1 cellular context compared by ENCODE assay signal in the genomic region with DNA sequence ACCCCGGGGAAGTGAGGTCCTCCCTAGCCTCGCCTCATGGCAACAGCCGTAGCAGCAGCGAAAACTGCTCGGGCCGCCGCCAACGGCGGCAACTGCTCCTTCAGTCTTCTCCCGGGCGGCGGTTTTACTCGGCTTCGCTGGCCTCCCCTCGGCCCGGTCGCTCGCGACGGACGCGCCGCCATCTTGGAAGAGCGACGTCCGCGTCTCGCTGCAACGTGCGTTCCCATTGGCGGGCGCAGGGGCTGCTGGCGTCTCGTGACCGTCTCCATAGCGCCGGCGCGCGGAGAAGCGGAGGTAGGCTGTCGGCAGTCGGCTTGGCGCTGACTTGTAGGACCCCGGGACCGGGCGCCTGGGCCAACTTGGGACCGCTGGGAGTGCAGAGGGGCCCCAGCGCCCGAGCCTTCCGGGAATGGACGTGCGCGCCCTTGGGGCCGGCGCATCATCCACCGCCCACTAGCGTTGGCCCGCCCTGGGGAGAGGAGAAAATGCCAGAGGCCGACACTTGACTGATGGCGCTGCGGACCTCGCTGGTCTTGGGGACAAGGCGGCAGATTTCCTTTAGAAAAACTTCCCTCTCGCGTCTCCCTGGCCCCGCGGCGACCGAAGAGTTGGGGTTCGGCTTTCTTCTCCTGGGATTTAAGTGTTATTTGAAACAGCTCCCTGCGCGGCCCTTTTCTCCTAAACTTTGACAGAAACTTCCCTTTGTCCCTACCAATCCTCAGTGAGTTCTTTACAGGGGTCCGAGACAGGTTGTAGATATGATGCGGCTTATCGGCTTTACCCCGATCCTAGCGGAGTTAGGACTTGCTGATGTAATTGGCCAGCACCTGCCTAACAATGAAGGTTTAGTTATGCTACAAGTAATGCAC.
TF ChIP-seq lines count a peak whose summit lies in the region.

A gene with protein sequence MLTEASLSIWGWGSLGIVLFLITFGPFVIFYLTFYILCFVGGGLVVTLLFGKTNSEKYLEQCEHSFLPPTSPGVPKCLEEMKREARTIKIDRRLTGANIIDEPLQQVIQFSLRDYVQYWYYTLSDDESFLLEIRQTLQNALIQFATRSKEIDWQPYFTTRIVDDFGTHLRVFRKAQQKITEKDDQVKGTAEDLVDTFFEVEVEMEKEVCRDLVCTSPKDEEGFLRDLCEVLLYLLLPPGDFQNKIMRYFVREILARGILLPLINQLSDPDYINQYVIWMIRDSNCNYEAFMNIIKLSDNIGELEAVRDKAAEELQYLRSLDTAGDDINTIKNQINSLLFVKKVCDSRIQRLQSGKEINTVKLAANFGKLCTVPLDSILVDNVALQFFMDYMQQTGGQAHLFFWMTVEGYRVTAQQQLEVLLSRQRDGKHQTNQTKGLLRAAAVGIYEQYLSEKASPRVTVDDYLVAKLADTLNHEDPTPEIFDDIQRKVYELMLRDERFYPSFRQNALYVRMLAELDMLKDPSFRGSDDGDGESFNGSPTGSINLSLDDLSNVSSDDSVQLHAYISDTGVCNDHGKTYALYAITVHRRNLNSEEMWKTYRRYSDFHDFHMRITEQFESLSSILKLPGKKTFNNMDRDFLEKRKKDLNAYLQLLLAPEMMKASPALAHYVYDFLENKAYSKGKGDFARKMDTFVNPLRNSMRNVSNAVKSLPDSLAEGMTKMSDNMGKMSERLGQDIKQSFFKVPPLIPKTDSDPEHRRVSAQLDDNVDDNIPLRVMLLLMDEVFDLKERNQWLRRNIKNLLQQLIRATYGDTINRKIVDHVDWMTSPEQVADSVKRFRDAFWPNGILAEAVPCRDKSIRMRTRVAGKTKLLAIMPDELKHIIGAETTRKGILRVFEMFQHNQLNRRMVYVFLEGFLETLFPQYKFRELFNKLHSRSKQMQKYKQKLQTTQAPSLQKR (minus strand): TSS at position 193 of the 869 bp plus-strand sequence. CDS start 199 bp downstream, outside the sequence.

TF ChIP-seq in SK-N-SH, 30 proteins besides CTCF, POLR2A, EP300 and RAD21 (continued from another document):
- TF ChIP-seq RCOR1 (IDR thresholded peaks at IDR 0.05; ENCODE audit: low read length) (no peak), CHD2 (IDR thresholded peaks at IDR 0.05; ENCODE audit: low read length, partially characterized antibody) (peak; percentile 60), TAF1 (IDR thresholded peaks at IDR 0.05; ENCODE audit: borderline replicate concordance, low read depth, low read length) (peak; percentile 97), RFX5 (IDR thresholded peaks at IDR 0.05; ENCODE audit: low read length) (peak; percentile 66; the same call in 1 of the 2 replicates), REST (IDR thresholded peaks at IDR 0.05; ENCODE audit: low read depth, low read length) (peak; percentile 40; the same call in 1 of the 2 replicates), USF2 (IDR thresholded peaks at IDR 0.05; ENCODE audit: borderline replicate concordance, low read depth, low read length) (peak; percentile 77), SMC3 (IDR thresholded peaks at IDR 0.05; ENCODE audit: low read depth, low read length) (peak; percentile 23), NFIC (IDR thresholded peaks at IDR 0.05; ENCODE audit: borderline replicate concordance) (no peak), NRF1 (IDR thresholded peaks at IDR 0.05; ENCODE audit: low read depth, low read length) (peak; percentile 57), ELF1 (IDR thresholded peaks at IDR 0.05) (0 out of 2 replicates have a peak, but pooled peaks have one; percentile 36), RXRA (IDR thresholded peaks at IDR 0.05; ENCODE audit: borderline replicate concordance, low read depth) (no peak), TCF12 (IDR thresholded peaks at IDR 0.05) (no peak), GATA2 (CRISPR knock-in tag; IDR thresholded peaks at IDR 0.05) (no peak), YY1 (IDR thresholded peaks at IDR 0.05; ENCODE audit: low read depth) (peak; percentile 98), SIN3A (IDR thresholded peaks at IDR 0.05; ENCODE audit: borderline replicate concordance, low read depth, low read length) (peak; percentile 53; the same call in 1 of the 2 replicates), USF1 (IDR thresholded peaks at IDR 0.05; ENCODE audit: borderline replicate concordance, low read depth) (peak; percentile 96), MEF2A (IDR thresholded peaks at IDR 0.05; ENCODE audit: borderline replicate concordance, low read depth) (no peak), POLR2AphosphoS5 (IDR thresholded peaks at IDR 0.05; ENCODE audit: low read depth, low read length) (peak; percentile 87; the same call in 1 of the 2 replicates), JUND (IDR thresholded peaks at IDR 0.05) (no peak)
- TF ChIP-seq, protein P1, sequence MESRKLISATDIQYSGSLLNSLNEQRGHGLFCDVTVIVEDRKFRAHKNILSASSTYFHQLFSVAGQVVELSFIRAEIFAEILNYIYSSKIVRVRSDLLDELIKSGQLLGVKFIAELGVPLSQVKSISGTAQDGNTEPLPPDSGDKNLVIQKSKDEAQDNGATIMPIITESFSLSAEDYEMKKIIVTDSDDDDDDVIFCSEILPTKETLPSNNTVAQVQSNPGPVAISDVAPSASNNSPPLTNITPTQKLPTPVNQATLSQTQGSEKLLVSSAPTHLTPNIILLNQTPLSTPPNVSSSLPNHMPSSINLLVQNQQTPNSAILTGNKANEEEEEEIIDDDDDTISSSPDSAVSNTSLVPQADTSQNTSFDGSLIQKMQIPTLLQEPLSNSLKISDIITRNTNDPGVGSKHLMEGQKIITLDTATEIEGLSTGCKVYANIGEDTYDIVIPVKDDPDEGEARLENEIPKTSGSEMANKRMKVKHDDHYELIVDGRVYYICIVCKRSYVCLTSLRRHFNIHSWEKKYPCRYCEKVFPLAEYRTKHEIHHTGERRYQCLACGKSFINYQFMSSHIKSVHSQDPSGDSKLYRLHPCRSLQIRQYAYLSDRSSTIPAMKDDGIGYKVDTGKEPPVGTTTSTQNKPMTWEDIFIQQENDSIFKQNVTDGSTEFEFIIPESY (IDR thresholded peaks at IDR 0.05; ENCODE audit: borderline replicate concordance, low read depth), result no peak
- TF ChIP-seq, protein P2, sequence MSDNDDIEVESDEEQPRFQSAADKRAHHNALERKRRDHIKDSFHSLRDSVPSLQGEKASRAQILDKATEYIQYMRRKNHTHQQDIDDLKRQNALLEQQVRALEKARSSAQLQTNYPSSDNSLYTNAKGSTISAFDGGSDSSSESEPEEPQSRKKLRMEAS (IDR thresholded peaks at IDR 0.05; ENCODE audit: low read depth), result peak; percentile 68; the same call in 1 of the 2 replicates
